In genomic region chr19:2097330-2098327, GRCh38 we compare ENCODE assay signal across 8 cellular contexts. TPM values are rescaled to one million over a fixed set of nuclear protein-coding genes. Genes with fewer than 3 reads are reported as not detected.
DNase-seq lines count a peak whose midpoint lies in the region; ATAC-seq, FAIRE-seq and TF ChIP-seq lines count a peak whose summit lies in the region.

No MANE protein-coding gene starts in this region.

- H3K27me3 ChIP-seq in HUES6 (ENCODE audit: control insufficient read depth, insufficient read depth, low read length), result no peaks in the 10 kb centered on the region
- H3K27me3 ChIP-seq in small intestine (ENCODE audit: control insufficient read depth in 2 of 2, insufficient read depth in 2 of 2, low read length in 2 of 2), result no peaks in the 10 kb centered on the region

- DNase-seq in GM12865 (ENCODE audit: low read depth), result peak; percentile 68
- DNase-seq in activated T-cell treated with anti-CD3 and anti-CD28 coated beads, Interleukin-2, amount 50 U/mL, for 48 hours, result peak; percentile 62 to 67
- peak; percentile 53 for DNase-seq in left ventricle myocardium superior
- peak; percentile 65 for DNase-seq in stimulated activated CD4-positive, alpha-beta T cell treated with anti-CD3 and anti-CD28 coated beads, Interleukin-4, amount 100 ng/mL, for 1 hour
- DNase-seq in small intestine, result no peak
- no peak for DNase-seq in iPS-NIHi7 (ENCODE audit: extremely low spot score)
- DNase-seq in dedifferentiated amniotic fluid mesenchymal stem cell (ENCODE audit: extremely low spot score), result no peak

- H3K4me1 ChIP-seq in HUES6 (ENCODE audit: control insufficient read depth, insufficient read depth, low read length), result peaks cover 5% of the 10 kb centered on the region; the same call in 1 of the 2 replicates
- H3K4me1 ChIP-seq in small intestine (ENCODE audit: control insufficient read depth in 2 of 2, insufficient read depth in 1 of 2, low read depth in 1 of 2, low read length in 1 of 2), result peaks cover 0 to 4% of the 10 kb centered on the region in 2 donors

- H3K27ac ChIP-seq in HUES6 (ENCODE audit: low read depth, low read length) (no peak overlapping the region), small intestine (ENCODE audit: low read depth in 1 of 2, low read length in 1 of 2) (peak overlapping the region in 1 of 2 donors; percentile 89)

- H3K4me3 ChIP-seq in GM12865 (ENCODE audit: low read depth, low read length), result peak overlapping the region; percentile 63
- peak overlapping the region; percentile 50; the same call in 1 of the 2 replicates for H3K4me3 ChIP-seq in HUES6 (ENCODE audit: low read depth, low read length)
- peak overlapping the region in 1 of 2 donors; percentile 50 for H3K4me3 ChIP-seq in small intestine (ENCODE audit: low read depth in 1 of 2, low read length in 2 of 2)

- 40 to 55% (median 47%) methylated on average over 47 of the region's 47 CpGs for WGBS in small intestine, 3 donors

- H3K36me3 ChIP-seq in HUES6 (ENCODE audit: control insufficient read depth, insufficient read depth, low read length) (peaks cover 29% of the 10 kb centered on the region), small intestine (ENCODE audit: control insufficient read depth in 2 of 2, insufficient read depth in 2 of 2, low read length in 2 of 2) (peaks cover 8 to 21% of the 10 kb centered on the region in 2 donors)

- no peak for TF ChIP-seq CTCF in GM12865 (IDR thresholded peaks at IDR 0.05; ENCODE audit: insufficient read depth, low read depth, low read length, missing control alignments)

- no peak overlapping the region for H3K9ac ChIP-seq in HUES6 (ENCODE audit: low read length)

- no peak for FAIRE-seq in small intestine (lab: Jason Lieb, UNC)

- ATAC-seq in left ventricle myocardium superior, result no peak

- intact Hi-C loops in left ventricle myocardium superior (cut with micrococcal nuclease), result no loop called here

- H3K9me3 ChIP-seq in HUES6 (ENCODE audit: control insufficient read depth, insufficient read depth, low read depth, low read length) (no peaks in the 10 kb centered on the region), small intestine (ENCODE audit: control insufficient read depth, low read depth) (no peaks in the 10 kb centered on the region)

RNA-seq across cellular contexts. Expression of gene IZUMO4, which starts 0.9 kb away (rescaled TPM):
- 1.9 TPM for total RNA-seq in left ventricle myocardium superior
- 1 to 10 TPM; 3.5 to 5.8 (median 4.8) TPM for polyA plus RNA-seq in small intestine

RNA-seq across cellular contexts. Expression of gene MOB3A, which starts 1.5 kb away (rescaled TPM):
- total RNA-seq in left ventricle myocardium superior, result 17.5 TPM
- polyA plus RNA-seq in small intestine, result 10 to 100 TPM in 2 of 3 donors, 1 to 10 TPM in 1; 7.6 to 16.3 (median 12.7) TPM

RNA-seq across cellular contexts. Expression of gene MKNK2, which starts 46.6 kb away (rescaled TPM):
- 272 TPM for total RNA-seq in left ventricle myocardium superior
- polyA plus RNA-seq in small intestine, result 10 to 100 TPM; 47.6 to 97.7 (median 80.1) TPM

RNA-seq across cellular contexts. Expression of gene AP3D1, which starts 53.7 kb away (rescaled TPM):
- total RNA-seq in left ventricle myocardium superior, result 78.2 TPM
- polyA plus RNA-seq in small intestine, result 10 to 100 TPM; 68.1 to 90.4 (median 89.4) TPM

Comparison
In these comparisons a context has a peak if more than half of its experiments do, and no peak if none do; other contexts are left out.
1. DNase-seq: peak in GM12865 (single experiment), activated T-cell treated with anti-CD3 and anti-CD28 coated beads, Interleukin-2, amount 50 U/mL, for 48 hours (2 of 2), left ventricle myocardium superior (single experiment) and stimulated activated CD4-positive, alpha-beta T cell treated with anti-CD3 and anti-CD28 coated beads, Interleukin-4, amount 100 ng/mL, for 1 hour (single experiment); none in small intestine (single experiment), iPS-NIHi7 (single experiment) and dedifferentiated amniotic fluid mesenchymal stem cell (single experiment).